ENCODE assay signal across 1 cellular context in genomic region chr6:40897390-40898003, GRCh38.
A peak's percentile ranks its signal among the peaks of the same experiment; 100 is the strongest.
TF ChIP-seq lines count a peak whose summit lies in the region.

No MANE protein-coding gene starts in this region.

TF ChIP-seq in HepG2, 621 proteins besides CTCF, POLR2A, EP300 and RAD21 (continued from another document and continues in another):
- no peak for TF ChIP-seq HNF1B (CRISPR knock-in tag; IDR thresholded peaks at IDR 0.05)
- TF ChIP-seq ISL2 (CRISPR knock-in tag; IDR thresholded peaks at IDR 0.05) = 0 out of 2 replicates have a peak, but pooled peaks have one; percentile 52
- no peak for TF ChIP-seq SRSF4 (IDR thresholded peaks at IDR 0.05; ENCODE audit: low read depth, low read length, poor library complexity, severe bottlenecking)
- peak; percentile 36; the same call in 1 of the 2 replicates for TF ChIP-seq FOXK1 (CRISPR knock-in tag; IDR thresholded peaks at IDR 0.05; ENCODE audit: borderline replicate concordance, low read depth)
- no peak for TF ChIP-seq SRF (IDR thresholded peaks at IDR 0.05; ENCODE audit: low read depth, low read length)
- no peak for TF ChIP-seq E2F1 (CRISPR knock-in tag; IDR thresholded peaks at IDR 0.05)
- TF ChIP-seq, protein P1, sequence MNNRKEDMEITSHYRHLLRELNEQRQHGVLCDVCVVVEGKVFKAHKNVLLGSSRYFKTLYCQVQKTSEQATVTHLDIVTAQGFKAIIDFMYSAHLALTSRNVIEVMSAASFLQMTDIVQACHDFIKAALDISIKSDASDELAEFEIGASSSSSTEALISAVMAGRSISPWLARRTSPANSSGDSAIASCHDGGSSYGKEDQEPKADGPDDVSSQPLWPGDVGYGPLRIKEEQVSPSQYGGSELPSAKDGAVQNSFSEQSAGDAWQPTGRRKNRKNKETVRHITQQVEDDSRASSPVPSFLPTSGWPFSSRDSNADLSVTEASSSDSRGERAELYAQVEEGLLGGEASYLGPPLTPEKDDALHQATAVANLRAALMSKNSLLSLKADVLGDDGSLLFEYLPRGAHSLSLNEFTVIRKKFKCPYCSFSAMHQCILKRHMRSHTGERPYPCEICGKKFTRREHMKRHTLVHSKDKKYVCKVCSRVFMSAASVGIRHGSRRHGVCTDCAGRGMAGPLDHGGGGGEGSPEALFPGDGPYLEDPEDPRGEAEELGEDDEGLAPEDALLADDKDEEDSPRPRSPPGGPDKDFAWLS (CRISPR knock-in tag; IDR thresholded peaks at IDR 0.05; ENCODE audit: borderline replicate concordance) = no peak
- no peak for TF ChIP-seq ZMYM2 (CRISPR knock-in tag; IDR thresholded peaks at IDR 0.05)
- TF ChIP-seq ZNF557 (CRISPR knock-in tag; IDR thresholded peaks at IDR 0.05) = no peak
- TF ChIP-seq ZNF850 (CRISPR knock-in tag; conservative IDR thresholded peaks at IDR 0.05) = no peak
- TF ChIP-seq ZNF253 (CRISPR knock-in tag; IDR thresholded peaks at IDR 0.05; ENCODE audit: borderline replicate concordance) = no peak
- no peak for TF ChIP-seq ZNF503 (CRISPR knock-in tag; IDR thresholded peaks at IDR 0.05)
- no peak for TF ChIP-seq GATA4 (IDR thresholded peaks at IDR 0.05; ENCODE audit: borderline replicate concordance, low read depth)
- no peak for TF ChIP-seq TCF7L2 (IDR thresholded peaks at IDR 0.05; ENCODE audit: low read depth, low read length)
- no peak for TF ChIP-seq ZNF83 (CRISPR knock-in tag; IDR thresholded peaks at IDR 0.05; ENCODE audit: borderline replicate concordance)
- TF ChIP-seq, protein P2, sequence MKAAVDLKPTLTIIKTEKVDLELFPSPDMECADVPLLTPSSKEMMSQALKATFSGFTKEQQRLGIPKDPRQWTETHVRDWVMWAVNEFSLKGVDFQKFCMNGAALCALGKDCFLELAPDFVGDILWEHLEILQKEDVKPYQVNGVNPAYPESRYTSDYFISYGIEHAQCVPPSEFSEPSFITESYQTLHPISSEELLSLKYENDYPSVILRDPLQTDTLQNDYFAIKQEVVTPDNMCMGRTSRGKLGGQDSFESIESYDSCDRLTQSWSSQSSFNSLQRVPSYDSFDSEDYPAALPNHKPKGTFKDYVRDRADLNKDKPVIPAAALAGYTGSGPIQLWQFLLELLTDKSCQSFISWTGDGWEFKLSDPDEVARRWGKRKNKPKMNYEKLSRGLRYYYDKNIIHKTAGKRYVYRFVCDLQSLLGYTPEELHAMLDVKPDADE (CRISPR knock-in tag; IDR thresholded peaks at IDR 0.05) = no peak
- TF ChIP-seq, protein P3, sequence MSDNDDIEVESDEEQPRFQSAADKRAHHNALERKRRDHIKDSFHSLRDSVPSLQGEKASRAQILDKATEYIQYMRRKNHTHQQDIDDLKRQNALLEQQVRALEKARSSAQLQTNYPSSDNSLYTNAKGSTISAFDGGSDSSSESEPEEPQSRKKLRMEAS (IDR thresholded peaks at IDR 0.05) = peak; percentile 73
- TF ChIP-seq ZNF431 (CRISPR knock-in tag; IDR thresholded peaks at IDR 0.05; ENCODE audit: borderline replicate concordance, low read depth) = no peak
- no peak for TF ChIP-seq SNAPC2 (CRISPR knock-in tag; IDR thresholded peaks at IDR 0.05)
- TF ChIP-seq PCBP1 (IDR thresholded peaks at IDR 0.05; ENCODE audit: borderline replicate concordance, low read depth, low read length) = no peak
- TF ChIP-seq, protein P4, sequence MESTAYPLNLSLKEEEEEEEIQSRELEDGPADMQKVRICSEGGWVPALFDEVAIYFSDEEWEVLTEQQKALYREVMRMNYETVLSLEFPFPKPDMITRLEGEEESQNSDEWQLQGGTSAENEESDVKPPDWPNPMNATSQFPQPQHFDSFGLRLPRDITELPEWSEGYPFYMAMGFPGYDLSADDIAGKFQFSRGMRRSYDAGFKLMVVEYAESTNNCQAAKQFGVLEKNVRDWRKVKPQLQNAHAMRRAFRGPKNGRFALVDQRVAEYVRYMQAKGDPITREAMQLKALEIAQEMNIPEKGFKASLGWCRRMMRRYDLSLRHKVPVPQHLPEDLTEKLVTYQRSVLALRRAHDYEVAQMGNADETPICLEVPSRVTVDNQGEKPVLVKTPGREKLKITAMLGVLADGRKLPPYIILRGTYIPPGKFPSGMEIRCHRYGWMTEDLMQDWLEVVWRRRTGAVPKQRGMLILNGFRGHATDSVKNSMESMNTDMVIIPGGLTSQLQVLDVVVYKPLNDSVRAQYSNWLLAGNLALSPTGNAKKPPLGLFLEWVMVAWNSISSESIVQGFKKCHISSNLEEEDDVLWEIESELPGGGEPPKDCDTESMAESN (CRISPR knock-in tag; conservative IDR thresholded peaks at IDR 0.05) = 0 out of 2 replicates have a peak, but pooled peaks have one; percentile 31
- TF ChIP-seq, protein P5, sequence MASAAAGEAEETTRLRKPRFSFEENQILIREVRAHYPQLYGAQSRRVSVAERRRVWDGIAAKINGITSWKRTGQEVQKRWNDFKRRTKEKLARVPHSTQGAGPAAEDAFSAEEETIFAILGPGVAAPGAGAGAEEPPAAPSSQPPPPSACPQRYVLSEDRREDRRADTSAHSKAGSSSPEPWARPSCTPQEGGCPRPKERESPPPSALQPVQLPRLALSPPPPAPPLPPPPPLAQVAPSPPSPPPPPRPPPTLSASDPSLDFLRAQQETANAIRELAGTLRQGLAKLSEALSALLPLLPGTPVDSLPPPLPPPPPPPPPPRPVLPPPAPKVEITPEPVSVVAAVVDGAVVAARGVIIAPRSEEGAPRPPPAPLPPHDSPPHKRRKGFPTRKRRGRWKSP (CRISPR knock-in tag; IDR thresholded peaks at IDR 0.05) = no peak
- no peak for TF ChIP-seq DR1 (CRISPR knock-in tag; IDR thresholded peaks at IDR 0.05)
- no peak for TF ChIP-seq KLF13 (CRISPR knock-in tag; IDR thresholded peaks at IDR 0.05)
- TF ChIP-seq ZNF335 (CRISPR knock-in tag; IDR thresholded peaks at IDR 0.05) = no peak
- TF ChIP-seq ZNF740 (CRISPR knock-in tag; IDR thresholded peaks at IDR 0.05) = peak; percentile 63; the same call in 1 of the 2 replicates
- TF ChIP-seq ZNF891 (CRISPR knock-in tag; IDR thresholded peaks at IDR 0.05) = no peak
- TF ChIP-seq AHDC1 (CRISPR knock-in tag; IDR thresholded peaks at IDR 0.05; ENCODE audit: borderline replicate concordance) = no peak
- TF ChIP-seq FIP1L1 (IDR thresholded peaks at IDR 0.05; ENCODE audit: borderline replicate concordance, insufficient read depth, low read depth, low read length) = no peak
- no peak for TF ChIP-seq MAFF (IDR thresholded peaks at IDR 0.05; ENCODE audit: low read depth, low read length)
- no peak for TF ChIP-seq ZBTB2 (CRISPR knock-in tag; IDR thresholded peaks at IDR 0.05; ENCODE audit: low read depth)
- no peak for TF ChIP-seq JARID2 (CRISPR knock-in tag; IDR thresholded peaks at IDR 0.05; ENCODE audit: insufficient replicate concordance)
- TF ChIP-seq ZNF652 (CRISPR knock-in tag; IDR thresholded peaks at IDR 0.05; ENCODE audit: borderline replicate concordance, low read depth) = no peak
- TF ChIP-seq, protein P6, sequence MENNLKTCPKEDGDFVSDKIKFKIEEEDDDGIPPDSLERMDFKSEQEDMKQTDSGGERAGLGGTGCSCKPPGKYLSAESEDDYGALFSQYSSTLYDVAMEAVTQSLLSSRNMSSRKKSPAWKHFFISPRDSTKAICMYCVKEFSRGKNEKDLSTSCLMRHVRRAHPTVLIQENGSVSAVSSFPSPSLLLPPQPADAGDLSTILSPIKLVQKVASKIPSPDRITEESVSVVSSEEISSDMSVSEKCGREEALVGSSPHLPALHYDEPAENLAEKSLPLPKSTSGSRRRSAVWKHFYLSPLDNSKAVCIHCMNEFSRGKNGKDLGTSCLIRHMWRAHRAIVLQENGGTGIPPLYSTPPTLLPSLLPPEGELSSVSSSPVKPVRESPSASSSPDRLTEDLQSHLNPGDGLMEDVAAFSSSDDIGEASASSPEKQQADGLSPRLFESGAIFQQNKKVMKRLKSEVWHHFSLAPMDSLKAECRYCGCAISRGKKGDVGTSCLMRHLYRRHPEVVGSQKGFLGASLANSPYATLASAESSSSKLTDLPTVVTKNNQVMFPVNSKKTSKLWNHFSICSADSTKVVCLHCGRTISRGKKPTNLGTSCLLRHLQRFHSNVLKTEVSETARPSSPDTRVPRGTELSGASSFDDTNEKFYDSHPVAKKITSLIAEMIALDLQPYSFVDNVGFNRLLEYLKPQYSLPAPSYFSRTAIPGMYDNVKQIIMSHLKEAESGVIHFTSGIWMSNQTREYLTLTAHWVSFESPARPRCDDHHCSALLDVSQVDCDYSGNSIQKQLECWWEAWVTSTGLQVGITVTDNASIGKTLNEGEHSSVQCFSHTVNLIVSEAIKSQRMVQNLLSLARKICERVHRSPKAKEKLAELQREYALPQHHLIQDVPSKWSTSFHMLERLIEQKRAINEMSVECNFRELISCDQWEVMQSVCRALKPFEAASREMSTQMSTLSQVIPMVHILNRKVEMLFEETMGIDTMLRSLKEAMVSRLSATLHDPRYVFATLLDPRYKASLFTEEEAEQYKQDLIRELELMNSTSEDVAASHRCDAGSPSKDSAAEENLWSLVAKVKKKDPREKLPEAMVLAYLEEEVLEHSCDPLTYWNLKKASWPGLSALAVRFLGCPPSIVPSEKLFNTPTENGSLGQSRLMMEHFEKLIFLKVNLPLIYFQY (CRISPR knock-in tag; IDR thresholded peaks at IDR 0.05; ENCODE audit: borderline replicate concordance) = no peak
